Comparison of ENCODE assay signal across 1 cellular context in genomic region chr19:3505598-3506383, GRCh38.
TF ChIP-seq lines count a peak whose summit lies in the region.

TSS of gene FZR1 (plus strand) at chr19:3506311. CDS start at chr19:3522990, 16,679 bp downstream.

TF ChIP-seq in GM12878, 131 proteins besides CTCF, POLR2A, EP300 and RAD21 (continued from another document and continues in another):
- TF ChIP-seq ATF3 (IDR thresholded peaks at IDR 0.05; ENCODE audit: borderline replicate concordance, extremely low read depth, low read depth, low read length) (no peak), HSF1 (IDR thresholded peaks at IDR 0.05; ENCODE audit: low read depth, low read length) (no peak), HDAC6 (IDR thresholded peaks at IDR 0.05; ENCODE audit: unreplicated experiment) (no peak), ZNF274 (IDR thresholded peaks at IDR 0.05; ENCODE audit: insufficient read depth, insufficient read length) (no peak), CEBPB (IDR thresholded peaks at IDR 0.05; ENCODE audit: borderline replicate concordance in 1 of 2, low read depth in 2 of 2, low read length in 2 of 2) (no peak), TCF7 (IDR thresholded peaks at IDR 0.05; ENCODE audit: borderline replicate concordance) (no peak), SUZ12 (IDR thresholded peaks at IDR 0.05; ENCODE audit: unreplicated experiment) (no peak), SMARCA5 (IDR thresholded peaks at IDR 0.05) (0 out of 2 replicates have a peak, but pooled peaks have one; percentile 54), KLF5 (IDR thresholded peaks at IDR 0.05; ENCODE audit: partially characterized antibody) (peak; percentile 73), ZNF592 (IDR thresholded peaks at IDR 0.05) (no peak), BCLAF1 (IDR thresholded peaks at IDR 0.05) (no peak), ZBTB40 (IDR thresholded peaks at IDR 0.05; ENCODE audit: borderline replicate concordance) (peak; percentile 88), ZBED1 (IDR thresholded peaks at IDR 0.05; ENCODE audit: borderline replicate concordance) (no peak), USF2 (IDR thresholded peaks at IDR 0.05; ENCODE audit: borderline replicate concordance, low read depth, low read length) (no peak), USF1 (IDR thresholded peaks at IDR 0.05; ENCODE audit: borderline replicate concordance, extremely low read length, insufficient read depth, low read depth, low read length) (no peak), SREBF1 (IDR thresholded peaks at IDR 0.05; ENCODE audit: low read length) (no peak), SIX5 (IDR thresholded peaks at IDR 0.05; ENCODE audit: low read depth, low read length, severe bottlenecking) (no peak), IRF5 (IDR thresholded peaks at IDR 0.05; ENCODE audit: borderline replicate concordance) (no peak), EZH2 (IDR thresholded peaks at IDR 0.05; ENCODE audit: borderline replicate concordance, control insufficient read depth, low read depth, low read length) (no peak), NR2C1 (IDR thresholded peaks at IDR 0.05) (no peak), FOXM1 (IDR thresholded peaks at IDR 0.05; ENCODE audit: low read depth, low read length) (peak; percentile 100), ZNF384 (IDR thresholded peaks at IDR 0.05; ENCODE audit: borderline replicate concordance, low read depth, low read length) (no peak), IRF3 (IDR thresholded peaks at IDR 0.05) (no peak), GABPA (IDR thresholded peaks at IDR 0.05; ENCODE audit: low read depth) (peak; percentile 83), TBL1XR1 (IDR thresholded peaks at IDR 0.05; ENCODE audit: low read depth, low read length) (no peak), STAT3 (IDR thresholded peaks at IDR 0.05; ENCODE audit: low read depth, low read length) (no peak), MXI1 (IDR thresholded peaks at IDR 0.05; ENCODE audit: low read depth, low read length) (peak; percentile 96), PAX5 (IDR thresholded peaks at IDR 0.05; ENCODE audit: borderline replicate concordance, low read depth, low read length) (0 out of 2 replicates have a peak, but pooled peaks have one; percentile 29), E2F4 (IDR thresholded peaks at IDR 0.05; ENCODE audit: low read depth, low read length) (peak; percentile 87), FOXK2 (IDR thresholded peaks at IDR 0.05) (peak; percentile 54), NFIC (IDR thresholded peaks at IDR 0.05; ENCODE audit: low read depth, low read length) (no peak), IKZF1 (conservative IDR thresholded peaks at IDR 0.05) (peak; percentile 75), ELK1 (IDR thresholded peaks at IDR 0.05; ENCODE audit: low read depth, low read length) (peak; percentile 81), ZBTB33 (IDR thresholded peaks at IDR 0.05) (no peak), ZNF217 (IDR thresholded peaks at IDR 0.05) (no peak)
